Comparison of ENCODE assay signal across 14 cellular contexts in genomic region chr19:56995298-56995697, GRCh38.
DNase-seq lines count a peak whose midpoint lies in the region; ATAC-seq and TF ChIP-seq lines count a peak whose summit lies in the region.
"Had no signal": no experiment of that assay in that cellular context is flagged by ENCODE, and none has a peak within 500 bp of the region (broad histone marks: within the 10 kb centered on the region; RNA-seq: fewer than 3 reads in every experiment).

No MANE protein-coding gene starts in this region.

- 58 to 65% (median 63%) methylated on average over 9 of the region's 9 CpGs for WGBS in spleen, 5 donors
- WGBS in esophagus muscularis mucosa = 69% methylated on average over 9 of the region's 9 CpGs

- no peak for TF ChIP-seq POLR2A in spleen (IDR thresholded peaks at IDR 0.05)
- no peak for TF ChIP-seq POLR2A in esophagus muscularis mucosa (IDR thresholded peaks at IDR 0.05; ENCODE audit: low read depth)

- intact Hi-C loops in spleen (cut with DNase I; ENCODE audit: low total_unique reads) = no loop called here
- intact Hi-C loops in esophagus muscularis mucosa (cut with DNase I) = no loop called here

- no peaks in the 10 kb centered on the region for H4K20me1 ChIP-seq in neural cell (ENCODE audit: insufficient read depth)

- TF ChIP-seq RAD21 in neural cell (conservative IDR thresholded peaks at IDR 0.05) = no peak

- H3K9me2 ChIP-seq in neural cell (ENCODE audit: insufficient read depth, low read length) = no peaks in the 10 kb centered on the region

- H3K9me3 ChIP-seq in neural cell (ENCODE audit: low read length) = peaks cover 5% of the 10 kb centered on the region
- H3K9me3 ChIP-seq in spleen = peaks cover 0 to 80% (median 53%) of the 10 kb centered on the region in 8 donors
- peaks cover 0 to 2% (median 0%) of the 10 kb centered on the region in 4 donors for H3K9me3 ChIP-seq in esophagus muscularis mucosa
- H3K9me3 ChIP-seq: BE2C had no signal

- ATAC-seq in GM21529 (IDR thresholded peaks at IDR 0.05; ENCODE audit: unreplicated experiment) = no peak
- ATAC-seq: A549, GM12878, GM23338 had no signal

- TF ChIP-seq CTCF in neural cell (IDR thresholded peaks at IDR 0.05; ENCODE audit: poor library complexity, severe bottlenecking) (no peak), spleen (IDR thresholded peaks at IDR 0.05 in 8 of 11, conservative IDR thresholded peaks at IDR 0.05 in 3 of 11) (no peak), esophagus muscularis mucosa (IDR thresholded peaks at IDR 0.05) (no peak)

- peak overlapping the region; percentile 30 for H3K27ac ChIP-seq in neural cell (ENCODE audit: low read length)
- no peak overlapping the region for H3K27ac ChIP-seq in spleen
- H3K27ac ChIP-seq in esophagus muscularis mucosa (replicated peaks in 1 of 4) = no peak overlapping the region
- H3K27ac ChIP-seq: A549, C4-2B had no signal

- no peak overlapping the region for H2AFZ ChIP-seq in neural cell (ENCODE audit: low read depth, low read length)
- H2AFZ ChIP-seq: GM23338 had no signal

- TF ChIP-seq EP300 in neural cell (conservative IDR thresholded peaks at IDR 0.05; ENCODE audit: poor library complexity, severe bottlenecking) (no peak), esophagus muscularis mucosa (IDR thresholded peaks at IDR 0.05) (no peak)

- H3K9ac ChIP-seq in neural cell (ENCODE audit: low read length) = no peak overlapping the region

- H3K4me3 ChIP-seq in neural cell (ENCODE audit: low read length) (no peak overlapping the region), spleen (no peak overlapping the region), esophagus muscularis mucosa (no peak overlapping the region)
- H3K4me3 ChIP-seq: A549, GM12878, GM23338 had no signal

- H3K79me2 ChIP-seq in neural cell (replicated peaks; ENCODE audit: insufficient read depth, low read length) = no peaks in the 10 kb centered on the region

- no peaks in the 10 kb centered on the region for H3K36me3 ChIP-seq in neural cell (ENCODE audit: insufficient read depth, low read length)
- H3K36me3 ChIP-seq in spleen = no peaks in the 10 kb centered on the region
- H3K36me3 ChIP-seq in esophagus muscularis mucosa = no peaks in the 10 kb centered on the region
- H3K36me3 ChIP-seq: BE2C had no signal

- H3K4me2 ChIP-seq in neural cell (ENCODE audit: low read length) = no peak overlapping the region
- H3K4me2 ChIP-seq: A549, GM23338 had no signal

- no peaks in the 10 kb centered on the region for H3F3A ChIP-seq in neural cell (ENCODE audit: insufficient read depth, low read length, poor library complexity, severe bottlenecking)

- no peaks in the 10 kb centered on the region for H3K27me3 ChIP-seq in neural cell (ENCODE audit: insufficient read depth, low read depth, low read length)
- no peaks in the 10 kb centered on the region for H3K27me3 ChIP-seq in spleen (replicated peaks in 1 of 7)
- H3K27me3 ChIP-seq in esophagus muscularis mucosa = peaks cover 0 to 5% (median 0%) of the 10 kb centered on the region in 4 donors
- H3K27me3 ChIP-seq: BE2C had no signal

- H3K4me1 ChIP-seq in spleen = no peaks in the 10 kb centered on the region
- H3K4me1 ChIP-seq in esophagus muscularis mucosa = no peaks in the 10 kb centered on the region
- H3K4me1 ChIP-seq: A549, BE2C had no signal

- DNase-seq in MV-4-11 (lab: John Stamatoyannopoulos, UW) (peak; percentile 22), OCI-M1 (lab: John Stamatoyannopoulos, UW) (peak; percentile 23), spleen (peak; percentile 15), esophagus muscularis mucosa (ENCODE audit: extremely low spot score) (no peak)
- DNase-seq: BE2C; CD4-positive, alpha-beta memory T cell; DMS79; H7 had no signal

TF ChIP-seq in neural cell, 6 proteins besides CTCF, POLR2A, EP300 and RAD21:
- TF ChIP-seq SMC3 (conservative IDR thresholded peaks at IDR 0.05; ENCODE audit: poor library complexity) = no peak
- TF ChIP-seq EZH2 (IDR thresholded peaks at IDR 0.05; ENCODE audit: borderline replicate concordance, insufficient read depth, low read length, poor library complexity, severe bottlenecking) = no peak
- TF ChIP-seq MXI1 (conservative IDR thresholded peaks at IDR 0.05; ENCODE audit: poor library complexity, severe bottlenecking) = no peak
- TF ChIP-seq TAF1 (IDR thresholded peaks at IDR 0.05; ENCODE audit: low read depth) = no peak
- no peak for TF ChIP-seq POLR2AphosphoS5 (IDR thresholded peaks at IDR 0.05)
- TF ChIP-seq, protein P1, sequence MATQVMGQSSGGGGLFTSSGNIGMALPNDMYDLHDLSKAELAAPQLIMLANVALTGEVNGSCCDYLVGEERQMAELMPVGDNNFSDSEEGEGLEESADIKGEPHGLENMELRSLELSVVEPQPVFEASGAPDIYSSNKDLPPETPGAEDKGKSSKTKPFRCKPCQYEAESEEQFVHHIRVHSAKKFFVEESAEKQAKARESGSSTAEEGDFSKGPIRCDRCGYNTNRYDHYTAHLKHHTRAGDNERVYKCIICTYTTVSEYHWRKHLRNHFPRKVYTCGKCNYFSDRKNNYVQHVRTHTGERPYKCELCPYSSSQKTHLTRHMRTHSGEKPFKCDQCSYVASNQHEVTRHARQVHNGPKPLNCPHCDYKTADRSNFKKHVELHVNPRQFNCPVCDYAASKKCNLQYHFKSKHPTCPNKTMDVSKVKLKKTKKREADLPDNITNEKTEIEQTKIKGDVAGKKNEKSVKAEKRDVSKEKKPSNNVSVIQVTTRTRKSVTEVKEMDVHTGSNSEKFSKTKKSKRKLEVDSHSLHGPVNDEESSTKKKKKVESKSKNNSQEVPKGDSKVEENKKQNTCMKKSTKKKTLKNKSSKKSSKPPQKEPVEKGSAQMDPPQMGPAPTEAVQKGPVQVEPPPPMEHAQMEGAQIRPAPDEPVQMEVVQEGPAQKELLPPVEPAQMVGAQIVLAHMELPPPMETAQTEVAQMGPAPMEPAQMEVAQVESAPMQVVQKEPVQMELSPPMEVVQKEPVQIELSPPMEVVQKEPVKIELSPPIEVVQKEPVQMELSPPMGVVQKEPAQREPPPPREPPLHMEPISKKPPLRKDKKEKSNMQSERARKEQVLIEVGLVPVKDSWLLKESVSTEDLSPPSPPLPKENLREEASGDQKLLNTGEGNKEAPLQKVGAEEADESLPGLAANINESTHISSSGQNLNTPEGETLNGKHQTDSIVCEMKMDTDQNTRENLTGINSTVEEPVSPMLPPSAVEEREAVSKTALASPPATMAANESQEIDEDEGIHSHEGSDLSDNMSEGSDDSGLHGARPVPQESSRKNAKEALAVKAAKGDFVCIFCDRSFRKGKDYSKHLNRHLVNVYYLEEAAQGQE (IDR thresholded peaks at IDR 0.05; ENCODE audit: borderline replicate concordance) = no peak
